18 cellular contexts compared by ENCODE assay signal in genomic region chr5:173514666-173515065, GRCh38.
"Had no signal": no experiment of that assay in that cellular context is flagged by ENCODE, and none has a peak within 500 bp of the region (broad histone marks: within the 10 kb centered on the region; RNA-seq: fewer than 3 reads in every experiment).

No MANE protein-coding gene starts in this region.

- H3K4me2 ChIP-seq: smooth muscle cell had no signal

- H3K27me3 ChIP-seq: brain microvascular endothelial cell, right lobe of liver, suprapubic skin had no signal

- H3K9me3 ChIP-seq: right lobe of liver, suprapubic skin, transverse colon had no signal

- H3K4me3 Mint-ChIP-seq: activated naive CD8-positive, alpha-beta T cell treated with anti-CD3 and anti-CD28 coated beads for 36 hours; stimulated activated naive CD8-positive, alpha-beta T cell treated with anti-CD3 and anti-CD28 coated beads, Interleukin-15, amount 100 ng/mL, for 72 hours had no signal

- H3K4me1 Mint-ChIP-seq: activated naive CD8-positive, alpha-beta T cell treated with anti-CD3 and anti-CD28 coated beads for 36 hours; stimulated activated naive CD8-positive, alpha-beta T cell treated with anti-CD3 and anti-CD28 coated beads, Interleukin-15, amount 100 ng/mL, for 72 hours had no signal

- H3K27ac Mint-ChIP-seq: activated naive CD8-positive, alpha-beta T cell treated with anti-CD3 and anti-CD28 coated beads for 36 hours; stimulated activated naive CD8-positive, alpha-beta T cell treated with anti-CD3 and anti-CD28 coated beads, Interleukin-15, amount 100 ng/mL, for 72 hours had no signal

- H3K36me3 ChIP-seq: brain microvascular endothelial cell, right lobe of liver, suprapubic skin, transverse colon had no signal

- H3K27ac ChIP-seq: dorsolateral prefrontal cortex, foreskin keratinocyte, right lobe of liver, suprapubic skin, transverse colon had no signal

- H3K9me3 Mint-ChIP-seq: activated naive CD8-positive, alpha-beta T cell treated with anti-CD3 and anti-CD28 coated beads for 36 hours; stimulated activated naive CD8-positive, alpha-beta T cell treated with anti-CD3 and anti-CD28 coated beads, Interleukin-15, amount 100 ng/mL, for 72 hours had no signal

- H3K4me3 ChIP-seq: dorsolateral prefrontal cortex, lung, right lobe of liver, smooth muscle cell, suprapubic skin, transverse colon had no signal

- DNase-seq: activated CD4-positive, alpha-beta T cell treated with anti-CD3 and anti-CD28 coated beads, Interleukin-2, amount 50 U/mL, for 48 hours; activated gamma-delta T cell; activated naive CD8-positive, alpha-beta T cell treated with anti-CD3 and anti-CD28 coated beads for 36 hours; anterior cingulate cortex; brain microvascular endothelial cell; central memory CD4-positive, alpha-beta T cell; dorsolateral prefrontal cortex; foreskin keratinocyte; kidney; midbrain; right lobe of liver; stimulated activated CD4-positive, alpha-beta T cell treated with anti-CD3 and anti-CD28 coated beads, Interleukin-4, amount 100 ng/mL, for 1 hour; stimulated activated naive CD8-positive, alpha-beta T cell treated with anti-CD3 and anti-CD28 coated beads, Interleukin-15, amount 100 ng/mL, for 72 hours; transverse colon had no signal

- ATAC-seq: foreskin keratinocyte; left lobe of liver; right lobe of liver; stimulated activated naive CD8-positive, alpha-beta T cell treated with anti-CD3 and anti-CD28 coated beads, Interleukin-15, amount 100 ng/mL, for 72 hours had no signal

- H3K4me1 ChIP-seq: foreskin keratinocyte, right lobe of liver, suprapubic skin, transverse colon had no signal

- H3K36me3 Mint-ChIP-seq: activated naive CD8-positive, alpha-beta T cell treated with anti-CD3 and anti-CD28 coated beads for 36 hours had no signal
